In the genomic region with DNA sequence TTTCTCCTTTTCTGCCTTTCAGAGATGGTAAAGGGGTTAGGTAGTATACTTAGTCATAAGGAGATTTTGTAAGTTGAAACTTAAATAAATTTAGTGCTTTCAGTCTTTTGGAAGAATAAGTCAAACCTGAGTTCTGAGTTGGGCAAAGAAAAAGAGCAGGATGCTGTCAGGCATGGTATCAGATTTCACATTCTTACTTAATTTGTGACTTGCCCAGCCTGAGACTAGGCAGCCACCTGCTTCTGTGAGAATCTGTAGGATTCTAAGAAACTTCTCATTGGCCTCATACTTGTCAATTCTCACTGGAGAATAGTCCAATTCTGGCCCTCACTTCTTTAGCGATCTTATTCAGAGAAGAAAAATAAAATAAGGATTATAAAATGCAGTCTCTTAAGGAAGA, we compare ENCODE assay signal across 21 cellular contexts.
A peak's percentile ranks its signal among the peaks of the same experiment; 100 is the strongest.
DNase-seq lines count a peak whose midpoint lies in the region; ATAC-seq and TF ChIP-seq lines count a peak whose summit lies in the region.
"Had no signal": no experiment of that assay in that cellular context is flagged by ENCODE, and none has a peak within 500 bp of the region (broad histone marks: within the 10 kb centered on the region; RNA-seq: fewer than 3 reads in every experiment).

No MANE protein-coding gene starts in this region.

- H3K9me3 ChIP-seq in left lung: no peaks in the 10 kb centered on the region
- H3K9me3 ChIP-seq: esophagus muscularis mucosa, upper lobe of left lung had no signal

- no peaks in the 10 kb centered on the region for H3K79me2 ChIP-seq in KMS-11 (ENCODE audit: insufficient read depth, low read depth)

- H2AFZ ChIP-seq in KMS-11 (ENCODE audit: low read depth): peak overlapping the region; percentile 23; the same call in 1 of the 2 replicates

- H3K9ac ChIP-seq in KMS-11: peak overlapping the region; percentile 3; the same call in 1 of the 2 replicates

- intact Hi-C loops in left lung (cut with DNase I): no loop called here

- H3K4me1 ChIP-seq in KMS-11 (ENCODE audit: low read depth, poor library complexity, severe bottlenecking) (peaks cover 89% of the 10 kb centered on the region), left lung (no peaks in the 10 kb centered on the region)
- H3K4me1 ChIP-seq: esophagus muscularis mucosa had no signal

- peak overlapping the region; percentile 81 for H3K4me2 ChIP-seq in KMS-11

- no peaks in the 10 kb centered on the region for H3K36me3 ChIP-seq in KMS-11 (ENCODE audit: insufficient read depth)
- H3K36me3 ChIP-seq in left lung: no peaks in the 10 kb centered on the region
- H3K36me3 ChIP-seq: esophagus muscularis mucosa, upper lobe of left lung had no signal

- H3K27ac ChIP-seq in KMS-11: peak overlapping the region; percentile 67
- no peak overlapping the region for H3K27ac ChIP-seq in left lung
- H3K27ac ChIP-seq: esophagus muscularis mucosa, upper lobe of left lung had no signal

- H3K4me3 ChIP-seq in KMS-11 (IDR thresholded peaks at IDR 0.05; ENCODE audit: insufficient read depth, low read depth, low read length) (no peak overlapping the region), left lung (no peak overlapping the region)
- H3K4me3 ChIP-seq: esophagus muscularis mucosa, GM12878, upper lobe of left lung had no signal

- no peaks in the 10 kb centered on the region for H4K20me1 ChIP-seq in KMS-11 (ENCODE audit: insufficient read depth)

- DNase-seq in H4 (ENCODE audit: low spot score) (peak; percentile 26), astrocyte of the hippocampus (ENCODE audit: low read depth, low spot score) (peak; percentile 26), left lung (no peak), amygdala (lab: John Stamatoyannopoulos, UW) (no peak), SHP77 treated with DMSO at 0.1 percent for 48 hours (lab: John Stamatoyannopoulos, UW) (no peak)
- DNase-seq: activated naive CD4-positive, alpha-beta T cell treated with anti-CD3 and anti-CD28 coated beads for 36 hours; activated T-cell treated with anti-CD3 and anti-CD28 coated beads, Interleukin-2, amount 50 U/mL, for 4 hours; CD4-positive, alpha-beta memory T cell; effector CD4-positive, alpha-beta T cell; NCI-H1694; nucleus accumbens; stimulated activated CD4-positive, alpha-beta T cell treated with anti-CD3 and anti-CD28 coated beads, Interleukin-12 subunit alpha, Interleukin-12 subunit beta, amount 100 ng/mL, for 4 hours; stimulated activated CD8-positive, alpha-beta memory T cell treated with anti-CD3 and anti-CD28 coated beads, Interleukin-4, amount 100 ng/mL, for 48 hours; upper lobe of left lung had no signal

- TF ChIP-seq CTCF in KMS-11 (conservative IDR thresholded peaks at IDR 0.05; ENCODE audit: low read depth, low read length): no peak
- TF ChIP-seq CTCF in left lung (IDR thresholded peaks at IDR 0.05): no peak

- ATAC-seq in left lung (peak; percentile 47), HG03378 (IDR thresholded peaks at IDR 0.05; ENCODE audit: unreplicated experiment) (no peak), HG02623 (IDR thresholded peaks at IDR 0.05; ENCODE audit: unreplicated experiment) (no peak)
- ATAC-seq: activated CD4-positive, CD25-positive, alpha-beta regulatory T cell treated with anti-CD3 and anti-CD28 coated beads, Interleukin-2, amount 50 U/mL, for 24 hours; activated T-cell treated with anti-CD3 and anti-CD28 coated beads, Interleukin-2, amount 50 U/mL, for 4 hours; GM12878; HCT116 had no signal

- H3K27me3 ChIP-seq in KMS-11 (ENCODE audit: insufficient read depth, low read depth) (no peaks in the 10 kb centered on the region), left lung (no peaks in the 10 kb centered on the region)
- H3K27me3 ChIP-seq: esophagus muscularis mucosa, upper lobe of left lung had no signal

Comparison
In these comparisons a context has a peak if more than half of its experiments do, and no peak if none do; other contexts are left out.
1. DNase-seq: peak in H4 (single experiment) and astrocyte of the hippocampus (single experiment); none in left lung (0 of 2), amygdala (0 of 56) and SHP77 treated with DMSO at 0.1 percent for 48 hours (single experiment).